Comparison of ENCODE assay signal across 1 cellular context in genomic region chr4:37639551-37640293, GRCh38.
TF ChIP-seq lines count a peak whose summit lies in the region.

No MANE protein-coding gene starts in this region.

TF ChIP-seq in K562, 482 proteins besides CTCF, POLR2A, EP300 and RAD21 (continued from another document):
- TF ChIP-seq FIP1L1 (IDR thresholded peaks at IDR 0.05; ENCODE audit: low read depth, low read length, poor library complexity, severe bottlenecking) (no peak), RB1 (IDR thresholded peaks at IDR 0.05; ENCODE audit: low read depth) (no peak)
TF ChIP-seq in K562: peak in this region for 1.
